ENCODE assay signal across 21 cellular contexts in genomic region chr2:3108105-3108504, GRCh38.
DNase-seq lines count a peak whose midpoint lies in the region; ATAC-seq, FAIRE-seq and TF ChIP-seq lines count a peak whose summit lies in the region.
"Had no signal": no experiment of that assay in that cellular context is flagged by ENCODE, and none has a peak within 500 bp of the region (broad histone marks: within the 10 kb centered on the region; RNA-seq: fewer than 3 reads in every experiment).

No MANE protein-coding gene starts in this region.

- H3K79me2 ChIP-seq in neural progenitor cell (ENCODE audit: low read depth) (no peaks in the 10 kb centered on the region), mammary epithelial cell (ENCODE audit: insufficient read depth, low read length) (no peaks in the 10 kb centered on the region)

- H3K4me1 ChIP-seq in colonic mucosa = no peaks in the 10 kb centered on the region
- peaks cover 16% of the 10 kb centered on the region for H3K4me1 ChIP-seq in neural progenitor cell
- H3K4me1 ChIP-seq in mammary epithelial cell (ENCODE audit: insufficient read depth, low read length) = no peaks in the 10 kb centered on the region

- FAIRE-seq in urothelium cell line (lab: Jason Lieb, UNC) = no peak
- FAIRE-seq: H1 had no signal

- peaks cover 15% of the 10 kb centered on the region for H3K27me3 Mint-ChIP-seq in stimulated activated naive CD8-positive, alpha-beta T cell treated with anti-CD3 and anti-CD28 coated beads, Interleukin-15, amount 100 ng/mL, for 72 hours
- peaks cover 6% of the 10 kb centered on the region for H3K27me3 Mint-ChIP-seq in neural progenitor cell (ENCODE audit: insufficient read depth, low read depth)

- no peak overlapping the region for H3K27ac ChIP-seq in colonic mucosa
- H3K27ac ChIP-seq in neural progenitor cell = no peak overlapping the region
- H3K27ac ChIP-seq in mammary epithelial cell (ENCODE audit: insufficient read depth, low read depth, low read length) = no peak overlapping the region
- no peak overlapping the region for H3K27ac ChIP-seq in brain microvascular endothelial cell
- H3K27ac ChIP-seq: KMS-11 had no signal

- H2AFZ ChIP-seq in neural progenitor cell (replicated peaks) (no peak overlapping the region), mammary epithelial cell (ENCODE audit: low read depth, low read length) (no peak overlapping the region)

- no peaks in the 10 kb centered on the region for H3K4me1 Mint-ChIP-seq in stimulated activated naive CD8-positive, alpha-beta T cell treated with anti-CD3 and anti-CD28 coated beads, Interleukin-15, amount 100 ng/mL, for 72 hours
- peaks cover 27% of the 10 kb centered on the region for H3K4me1 Mint-ChIP-seq in neural progenitor cell
- H3K4me1 Mint-ChIP-seq: CD4-positive, CD25-positive, alpha-beta regulatory T cell had no signal

- dilution Hi-C loops in mammary epithelial cell (cut with HindIII; ENCODE audit: low sequenced_read_pairs) = no loop called here

- H3K4me3 ChIP-seq in colonic mucosa (no peak overlapping the region), neural progenitor cell (no peak overlapping the region), mammary epithelial cell (replicated peaks in 1 of 3; ENCODE audit: insufficient read depth in 1 of 3, low read depth in 2 of 3, low read length in 3 of 3) (no peak overlapping the region), brain microvascular endothelial cell (ENCODE audit: low read depth, low read length) (no peak overlapping the region)

- no TSS peak for BruUV-seq in mammary epithelial cell (replicated peaks; lab: Mats Ljungman, UMichigan)

- in situ Hi-C loops in mammary epithelial cell (cut with MboI; ENCODE audit: low sequenced_read_pairs in 2 of 2) (no loop called here), brain microvascular endothelial cell (cut with HindIII; ENCODE audit: low pct_ligation_motif_present, low sequenced_read_pairs) (no loop called here)

- H3K9ac ChIP-seq in colonic mucosa (ENCODE audit: low read depth in 2 of 2, low read length in 2 of 2) (no peak overlapping the region), neural progenitor cell (no peak overlapping the region), mammary epithelial cell (ENCODE audit: insufficient read depth, low read length) (no peak overlapping the region)
- H3K9ac ChIP-seq: KMS-11 had no signal

- peak; percentile 26 for ATAC-seq in stimulated activated naive CD8-positive, alpha-beta T cell treated with anti-CD3 and anti-CD28 coated beads, Interleukin-15, amount 100 ng/mL, for 72 hours
- no peak for ATAC-seq in stimulated activated naive CD8-positive, alpha-beta T cell treated with anti-CD3 and anti-CD28 coated beads, Interleukin-15, Interleukin-2, amounts not matched to agents 100 U/mL and 50 U/mL, for 24 hours
- ATAC-seq in HG02970 (IDR thresholded peaks at IDR 0.05; ENCODE audit: low FRiP score, unreplicated experiment) = no peak

- TF ChIP-seq CTCF in colonic mucosa (IDR thresholded peaks at IDR 0.05) = no peak
- no peak for TF ChIP-seq CTCF in neural progenitor cell (IDR thresholded peaks at IDR 0.05)
- TF ChIP-seq CTCF in mammary epithelial cell (conservative IDR thresholded peaks at IDR 0.05 in 1 of 2, IDR thresholded peaks at IDR 0.05 in 1 of 2; ENCODE audit: extremely low read depth in 1 of 2, insufficient read depth in 1 of 2, low read depth in 1 of 2, low read length in 2 of 2) = no peak
- no peak for TF ChIP-seq CTCF in brain microvascular endothelial cell (IDR thresholded peaks at IDR 0.05; ENCODE audit: low read depth, low read length, missing control alignments)

- no peaks in the 10 kb centered on the region for H3K36me3 Mint-ChIP-seq in neural progenitor cell
- H3K36me3 Mint-ChIP-seq: CD4-positive, CD25-positive, alpha-beta regulatory T cell had no signal

- no peak overlapping the region for H3K27ac Mint-ChIP-seq in stimulated activated naive CD8-positive, alpha-beta T cell treated with anti-CD3 and anti-CD28 coated beads, Interleukin-15, amount 100 ng/mL, for 72 hours
- H3K27ac Mint-ChIP-seq in neural progenitor cell = peak overlapping the region; percentile 32
- H3K27ac Mint-ChIP-seq: CD4-positive, CD25-positive, alpha-beta regulatory T cell had no signal

- H3K4me3 Mint-ChIP-seq in stimulated activated naive CD8-positive, alpha-beta T cell treated with anti-CD3 and anti-CD28 coated beads, Interleukin-15, amount 100 ng/mL, for 72 hours = no peak overlapping the region
- H3K4me3 Mint-ChIP-seq in neural progenitor cell = no peak overlapping the region
- H3K4me3 Mint-ChIP-seq: CD4-positive, CD25-positive, alpha-beta regulatory T cell had no signal

- CTCF ChIA-PET in mammary epithelial cell (lab: Charles Lee; ENCODE audit: low non-redundant PET) = no interaction called here

- H3K36me3 ChIP-seq in colonic mucosa = no peaks in the 10 kb centered on the region
- no peaks in the 10 kb centered on the region for H3K36me3 ChIP-seq in neural progenitor cell
- H3K36me3 ChIP-seq in mammary epithelial cell (ENCODE audit: insufficient read depth, low read length) = no peaks in the 10 kb centered on the region
- no peaks in the 10 kb centered on the region for H3K36me3 ChIP-seq in brain microvascular endothelial cell (replicated peaks)

- H3F3A ChIP-seq in neural progenitor cell (ENCODE audit: low read depth) = peaks cover 10% of the 10 kb centered on the region

- 66% methylated on average over 6 of the region's 14 CpGs for WGBS in mammary epithelial cell (ENCODE audit: low coverage, missing lambda C conversion rate)

- no peaks in the 10 kb centered on the region for H3K27me3 ChIP-seq in colonic mucosa
- no peaks in the 10 kb centered on the region for H3K27me3 ChIP-seq in neural progenitor cell
- H3K27me3 ChIP-seq in mammary epithelial cell (ENCODE audit: insufficient read depth, low read length) = no peaks in the 10 kb centered on the region
- no peaks in the 10 kb centered on the region for H3K27me3 ChIP-seq in brain microvascular endothelial cell (replicated peaks)

- H3K9me3 Mint-ChIP-seq in stimulated activated naive CD8-positive, alpha-beta T cell treated with anti-CD3 and anti-CD28 coated beads, Interleukin-15, amount 100 ng/mL, for 72 hours = no peaks in the 10 kb centered on the region
- H3K9me3 Mint-ChIP-seq in neural progenitor cell = no peaks in the 10 kb centered on the region

- no peak for DNase-seq in stimulated activated naive CD8-positive, alpha-beta T cell treated with anti-CD3 and anti-CD28 coated beads, Interleukin-15, amount 100 ng/mL, for 72 hours
- DNase-seq in stimulated activated naive CD8-positive, alpha-beta T cell treated with anti-CD3 and anti-CD28 coated beads, Interleukin-15, Interleukin-2, amounts not matched to agents 100 U/mL and 50 U/mL, for 24 hours = no peak
- peak; percentile 14 for DNase-seq in colonic mucosa
- DNase-seq in neural progenitor cell (ENCODE audit: low spot score) = no peak
- DNase-seq in mammary epithelial cell = no peak
- DNase-seq in urothelium cell line (ENCODE audit: low spot score) = no peak
- no peak for DNase-seq in brain microvascular endothelial cell
- DNase-seq: AML-193; CD4-positive, CD25-positive, alpha-beta regulatory T cell; DMS53; NCI-H1436; NCI-H2029; NCI-H2171; NCI-H446; NCI-H748 treated with DMSO at 0.1 percent for 48 hours; OCI-M1; RPMI8226; SIG-M5 had no signal

- H3K4me2 ChIP-seq in neural progenitor cell (no peak overlapping the region), mammary epithelial cell (ENCODE audit: insufficient read depth, low read depth, low read length) (no peak overlapping the region)
- H3K4me2 ChIP-seq: KMS-11 had no signal

- H3K9me3 ChIP-seq in colonic mucosa (no peaks in the 10 kb centered on the region), neural progenitor cell (ENCODE audit: low read depth) (no peaks in the 10 kb centered on the region), mammary epithelial cell (replicated peaks; ENCODE audit: insufficient read depth, low read length) (peaks cover 34% of the 10 kb centered on the region)

- intact Hi-C loops in colonic mucosa (cut with DNase I) (no loop called here), mammary epithelial cell (cut with micrococcal nuclease) (no loop called here)

- H4K20me1 ChIP-seq in neural progenitor cell (ENCODE audit: low read depth) (no peaks in the 10 kb centered on the region), mammary epithelial cell (ENCODE audit: insufficient read depth, low read length) (no peaks in the 10 kb centered on the region)
